In genomic region chr17:57389474-57389873, GRCh38 we compare ENCODE assay signal across 21 cellular contexts.
"Had no signal": no experiment of that assay in that cellular context is flagged by ENCODE, and none has a peak within 500 bp of the region (broad histone marks: within the 10 kb centered on the region; RNA-seq: fewer than 3 reads in every experiment).

No MANE protein-coding gene starts in this region.

- H3K27ac ChIP-seq: coronary artery, heart left ventricle, right atrium auricular region, tibial artery, upper lobe of right lung, vagina had no signal

- FAIRE-seq: endothelial cell of umbilical vein, islet of Langerhans, small intestine had no signal

- H3K27ac Mint-ChIP-seq: endodermal cell had no signal

- H3K36me3 ChIP-seq: heart left ventricle, right atrium auricular region, upper lobe of right lung, vagina had no signal

- H3K27me3 ChIP-seq: heart left ventricle, right atrium auricular region, tibial artery, upper lobe of right lung, vagina had no signal

- H3K27me3 Mint-ChIP-seq: naive thymus-derived CD4-positive, alpha-beta T cell had no signal

- DNase-seq: effector CD4-positive, alpha-beta T cell; endodermal cell; erythroblast; foreskin melanocyte; heart left ventricle; hippocampal formation; kidney glomerular epithelial cell; mammary epithelial cell; naive thymus-derived CD4-positive, alpha-beta T cell; posterior cingulate gyrus; small intestine; stimulated activated CD4-positive, alpha-beta T cell treated with anti-CD3 and anti-CD28 coated beads, Interleukin-12 subunit alpha, Interleukin-12 subunit beta, amount 100 ng/mL, for 4 hours; stimulated activated naive CD4-positive, alpha-beta T cell treated with Interleukin-2 at 50 U/mL for 16 hours; upper lobe of right lung had no signal

- H3K9me3 ChIP-seq: vagina had no signal

- ATAC-seq: heart left ventricle; left lobe of liver; naive thymus-derived CD4-positive, alpha-beta T cell; upper lobe of right lung had no signal

- H3K4me3 Mint-ChIP-seq: endodermal cell had no signal

- H3K4me1 ChIP-seq: right atrium auricular region, tibial artery, upper lobe of right lung, vagina had no signal

- H3K4me3 ChIP-seq: coronary artery, heart left ventricle, right atrium auricular region, tibial artery, upper lobe of right lung, vagina had no signal
